In genomic region chr9:106934424-106934823, GRCh38 we compare ENCODE assay signal across 32 cellular contexts.
"Had no signal": no experiment of that assay in that cellular context is flagged by ENCODE, and none has a peak within 500 bp of the region (broad histone marks: within the 10 kb centered on the region; RNA-seq: fewer than 3 reads in every experiment).

No MANE protein-coding gene starts in this region.

- H3K9me3 ChIP-seq: adrenal gland, body of pancreas, breast epithelium, colonic mucosa, esophagus squamous epithelium, gastroesophageal sphincter, heart right ventricle had no signal

- ATAC-seq: activated CD8-positive, alpha-beta T cell treated with anti-CD3 and anti-CD28 coated beads for 36 hours; activated naive CD8-positive, alpha-beta T cell treated with anti-CD3 and anti-CD28 coated beads, Interleukin-2, amount 50 U/mL, for 24 hours; activated T-cell treated with anti-CD3 and anti-CD28 coated beads, Interleukin-2, amount 50 U/mL, for 4 hours; activated T-helper 17 cell treated with anti-CD3 and anti-CD28 coated beads, Interleukin-2, amount 50 U/mL, for 72 hours; body of pancreas; gastroesophageal sphincter; heart right ventricle had no signal

- H3K27ac Mint-ChIP-seq: activated CD8-positive, alpha-beta T cell treated with anti-CD3 and anti-CD28 coated beads for 36 hours; activated naive CD4-positive, alpha-beta T cell treated with anti-CD3 and anti-CD28 coated beads for 36 hours; activated naive CD4-positive, alpha-beta T cell treated with anti-CD3 and anti-CD28 coated beads, Interleukin-2, amount 50 U/mL, for 24 hours; activated naive CD8-positive, alpha-beta T cell treated with anti-CD3 and anti-CD28 coated beads for 36 hours; activated naive CD8-positive, alpha-beta T cell treated with anti-CD3 and anti-CD28 coated beads, Interleukin-2, amount 50 U/mL, for 24 hours; activated T-helper 17 cell treated with anti-CD3 and anti-CD28 coated beads, Interleukin-2, amount 50 U/mL, for 72 hours had no signal

- H3K4me3 ChIP-seq: adrenal gland, body of pancreas, breast epithelium, cardiac muscle cell, colonic mucosa, esophagus squamous epithelium, gastroesophageal sphincter, heart right ventricle, hepatocyte had no signal

- H3K4me2 ChIP-seq: hepatocyte had no signal

- H3K36me3 ChIP-seq: colonic mucosa had no signal

- DNase-seq: activated CD4-positive, alpha-beta T cell treated with anti-CD3 and anti-CD28 coated beads for 48 hours; activated CD4-positive, alpha-beta T cell treated with anti-CD3 and anti-CD28 coated beads, Interleukin-2, amount 50 U/mL, for 1 hour; activated CD4-positive, alpha-beta T cell treated with anti-CD3 and anti-CD28 coated beads, Interleukin-2, amount 50 U/mL, for 48 hours; activated CD8-positive, alpha-beta memory T cell treated with anti-CD3 and anti-CD28 coated beads for 24 hours; activated CD8-positive, alpha-beta T cell treated with anti-CD3 and anti-CD28 coated beads for 36 hours; activated effector memory CD4-positive, alpha-beta T cell treated with Interleukin-2 at 50 U/mL for 16 hours; activated gamma-delta T cell treated with Interleukin-2 at 50 U/mL for 16 hours; activated naive CD4-positive, alpha-beta T cell treated with anti-CD3 and anti-CD28 coated beads for 36 hours; activated naive CD8-positive, alpha-beta T cell treated with anti-CD3 and anti-CD28 coated beads for 36 hours; activated naive CD8-positive, alpha-beta T cell treated with anti-CD3 and anti-CD28 coated beads, Interleukin-2, amount 50 U/mL, for 24 hours; activated T-cell treated with anti-CD3 and anti-CD28 coated beads, Interleukin-2, amount 50 U/mL, for 4 hours; adrenal gland; amygdala; aorta; body of pancreas; central memory CD4-positive, alpha-beta T cell; cerebellar nuclear complex; colonic mucosa; effector CD8-positive, alpha-beta T cell; esophagus squamous epithelium; foreskin melanocyte; heart right ventricle; T-helper 2 cell had no signal

- H3K27me3 Mint-ChIP-seq: activated CD8-positive, alpha-beta T cell treated with anti-CD3 and anti-CD28 coated beads for 36 hours; activated naive CD4-positive, alpha-beta T cell treated with anti-CD3 and anti-CD28 coated beads, Interleukin-2, amount 50 U/mL, for 24 hours; activated naive CD8-positive, alpha-beta T cell treated with anti-CD3 and anti-CD28 coated beads for 36 hours; activated naive CD8-positive, alpha-beta T cell treated with anti-CD3 and anti-CD28 coated beads, Interleukin-2, amount 50 U/mL, for 24 hours; activated T-helper 17 cell treated with anti-CD3 and anti-CD28 coated beads, Interleukin-2, amount 50 U/mL, for 72 hours had no signal

- H3K9me3 Mint-ChIP-seq: activated CD8-positive, alpha-beta T cell treated with anti-CD3 and anti-CD28 coated beads for 36 hours; activated naive CD4-positive, alpha-beta T cell treated with anti-CD3 and anti-CD28 coated beads for 36 hours; activated naive CD4-positive, alpha-beta T cell treated with anti-CD3 and anti-CD28 coated beads, Interleukin-2, amount 50 U/mL, for 24 hours; activated naive CD8-positive, alpha-beta T cell treated with anti-CD3 and anti-CD28 coated beads for 36 hours; activated naive CD8-positive, alpha-beta T cell treated with anti-CD3 and anti-CD28 coated beads, Interleukin-2, amount 50 U/mL, for 24 hours; activated T-cell treated with anti-CD3 and anti-CD28 coated beads, Interleukin-2, amount 50 U/mL, for 4 hours had no signal

- H3K27ac ChIP-seq: adrenal gland, body of pancreas, breast epithelium, cardiac muscle cell, colonic mucosa, epithelial cell of prostate, esophagus squamous epithelium, gastroesophageal sphincter, heart right ventricle, hepatocyte had no signal

- H3K27me3 ChIP-seq: adrenal gland, body of pancreas, breast epithelium, cardiac muscle cell, colonic mucosa, esophagus squamous epithelium, gastroesophageal sphincter, heart right ventricle, hepatocyte had no signal

- H3K4me3 Mint-ChIP-seq: activated CD8-positive, alpha-beta T cell treated with anti-CD3 and anti-CD28 coated beads for 36 hours; activated naive CD4-positive, alpha-beta T cell treated with anti-CD3 and anti-CD28 coated beads for 36 hours; activated naive CD4-positive, alpha-beta T cell treated with anti-CD3 and anti-CD28 coated beads, Interleukin-2, amount 50 U/mL, for 24 hours; activated naive CD8-positive, alpha-beta T cell treated with anti-CD3 and anti-CD28 coated beads for 36 hours; activated naive CD8-positive, alpha-beta T cell treated with anti-CD3 and anti-CD28 coated beads, Interleukin-2, amount 50 U/mL, for 24 hours; activated T-cell treated with anti-CD3 and anti-CD28 coated beads, Interleukin-2, amount 50 U/mL, for 4 hours; activated T-helper 17 cell treated with anti-CD3 and anti-CD28 coated beads, Interleukin-2, amount 50 U/mL, for 72 hours had no signal

- H3K36me3 Mint-ChIP-seq: activated naive CD4-positive, alpha-beta T cell treated with anti-CD3 and anti-CD28 coated beads, Interleukin-2, amount 50 U/mL, for 24 hours; activated naive CD8-positive, alpha-beta T cell treated with anti-CD3 and anti-CD28 coated beads for 36 hours had no signal

- FAIRE-seq: endometrium, endothelial cell of umbilical vein had no signal

- H3K4me1 ChIP-seq: adrenal gland, breast epithelium, colonic mucosa, esophagus squamous epithelium had no signal

- H2AFZ ChIP-seq: hepatocyte had no signal

- H3K4me1 Mint-ChIP-seq: activated naive CD4-positive, alpha-beta T cell treated with anti-CD3 and anti-CD28 coated beads, Interleukin-2, amount 50 U/mL, for 24 hours; activated naive CD8-positive, alpha-beta T cell treated with anti-CD3 and anti-CD28 coated beads for 36 hours; activated naive CD8-positive, alpha-beta T cell treated with anti-CD3 and anti-CD28 coated beads, Interleukin-2, amount 50 U/mL, for 24 hours; activated T-helper 17 cell treated with anti-CD3 and anti-CD28 coated beads, Interleukin-2, amount 50 U/mL, for 72 hours had no signal
